In genomic region chr16:1763521-1764511, GRCh38 we compare ENCODE assay signal across 12 cellular contexts. TPM values are rescaled to one million over a fixed set of nuclear protein-coding genes. Genes with fewer than 3 reads are reported as not detected.
DNase-seq lines count a peak whose midpoint lies in the region; ATAC-seq, FAIRE-seq and TF ChIP-seq lines count a peak whose summit lies in the region.
"Had no signal": no experiment of that assay in that cellular context is flagged by ENCODE, and none has a peak within 500 bp of the region (broad histone marks: within the 10 kb centered on the region; RNA-seq: fewer than 3 reads in every experiment).

No MANE protein-coding gene starts in this region.

- no peak for FAIRE-seq in H54 (lab: Jason Lieb, UNC)
- FAIRE-seq: kidney had no signal

- no peaks in the 10 kb centered on the region for H3K9me3 Mint-ChIP-seq in endodermal cell
- H3K9me3 Mint-ChIP-seq: T-helper 1 cell treated with Interleukin-12 subunit alpha and Interleukin-12 subunit beta and Interleukin-4 antibody, amounts not matched to agents 30 μg/mL and 1 μg/mL, for 36 hours had no signal

- DNase-seq in DND-41: no peak
- DNase-seq in LNCaP clone FGC (ENCODE audit: low read depth): no peak
- peak; percentile 95 for DNase-seq in endodermal cell
- DNase-seq in mucosa of descending colon: peak in 1 of 3 donors; percentile 55
- DNase-seq in GF-D8 (lab: John Stamatoyannopoulos, UW): no peak
- DNase-seq in H54 (ENCODE audit: insufficient read length, low spot score): no peak
- DNase-seq in DMS53 (lab: John Stamatoyannopoulos, UW): no peak
- no peak for DNase-seq in effector CD8-positive, alpha-beta T cell (lab: John Stamatoyannopoulos, UW)
- DNase-seq: kidney had no signal

- H3K4me3 Mint-ChIP-seq in endodermal cell: no peak overlapping the region
- H3K4me3 Mint-ChIP-seq: activated naive CD8-positive, alpha-beta T cell; T-helper 1 cell treated with Interleukin-12 subunit alpha and Interleukin-12 subunit beta and Interleukin-4 antibody, amounts not matched to agents 30 μg/mL and 1 μg/mL, for 36 hours had no signal

- intact Hi-C loops in mucosa of descending colon (cut with DNase I, micrococcal nuclease): no loop called here

- H3K27ac ChIP-seq in DND-41 (ENCODE audit: low read length) (no peak overlapping the region), endodermal cell (ENCODE audit: low read depth, low read length) (no peak overlapping the region)

- peak; percentile 50 for TF ChIP-seq CTCF in DND-41 (IDR thresholded peaks at IDR 0.05; ENCODE audit: borderline replicate concordance, extremely low read depth, low read length, poor library complexity, severe bottlenecking)
- peak; percentile 31 for TF ChIP-seq CTCF in LNCaP clone FGC (IDR thresholded peaks at IDR 0.05; ENCODE audit: control insufficient read depth, extremely low read depth, insufficient read depth)
- TF ChIP-seq CTCF in endodermal cell (conservative IDR thresholded peaks at IDR 0.05): peak; percentile 82
- no peak for TF ChIP-seq CTCF in mucosa of descending colon (IDR thresholded peaks at IDR 0.05)

- H3K4me3 ChIP-seq in DND-41 (ENCODE audit: low read depth in 1 of 2, low read length in 2 of 2) (no peak overlapping the region), LNCaP clone FGC (ENCODE audit: low read depth, low read length) (no peak overlapping the region), endodermal cell (ENCODE audit: low read length) (no peak overlapping the region), mucosa of descending colon (no peak overlapping the region)

- H3K4me1 ChIP-seq in DND-41 (ENCODE audit: insufficient read depth, low read length) (no peaks in the 10 kb centered on the region), endodermal cell (ENCODE audit: control insufficient read depth, insufficient read depth, low read length) (no peaks in the 10 kb centered on the region), mucosa of descending colon (ENCODE audit: low read depth) (no peaks in the 10 kb centered on the region)

- H4K20me1 ChIP-seq in DND-41 (ENCODE audit: insufficient read depth, low read length): peaks cover 3% of the 10 kb centered on the region; the same call in 1 of the 2 replicates

- TF ChIP-seq POLR2A in H54 (IDR thresholded peaks at IDR 0.05; ENCODE audit: low read depth, low read length): no peak

- H3K27me3 Mint-ChIP-seq in endodermal cell (ENCODE audit: insufficient read depth): no peaks in the 10 kb centered on the region
- H3K27me3 Mint-ChIP-seq: activated naive CD8-positive, alpha-beta T cell had no signal

- no peaks in the 10 kb centered on the region for H3K79me2 ChIP-seq in DND-41 (ENCODE audit: insufficient read depth, low read length)

- H3K4me1 Mint-ChIP-seq in endodermal cell: no peaks in the 10 kb centered on the region

- H3K9ac ChIP-seq in DND-41 (ENCODE audit: low read depth, low read length) (no peak overlapping the region), endodermal cell (ENCODE audit: extremely low read depth, low read length, poor library complexity, severe bottlenecking) (no peak overlapping the region)

- 72 to 74% methylated on average over 19 to 72 of the region's 81 CpGs for WGBS in endodermal cell (ENCODE audit: insufficient coverage in 1 of 2, insufficient read length in 1 of 2), 2 experiments

- peaks cover 93% of the 10 kb centered on the region for H3K36me3 ChIP-seq in DND-41 (ENCODE audit: insufficient read depth, low read length)
- peaks cover 15% of the 10 kb centered on the region for H3K36me3 ChIP-seq in endodermal cell (ENCODE audit: control insufficient read depth, insufficient read depth, low read length)
- no peaks in the 10 kb centered on the region for H3K36me3 ChIP-seq in mucosa of descending colon (ENCODE audit: low read depth)

- H3K27me3 ChIP-seq in DND-41 (ENCODE audit: insufficient read depth, low read length, poor library complexity): no peaks in the 10 kb centered on the region
- no peaks in the 10 kb centered on the region for H3K27me3 ChIP-seq in endodermal cell (ENCODE audit: control insufficient read depth, insufficient read depth, low read length, poor library complexity, severe bottlenecking)

- no peak overlapping the region for H2AFZ ChIP-seq in DND-41 (ENCODE audit: low read depth, low read length)

- no peaks in the 10 kb centered on the region for H3K9me3 ChIP-seq in DND-41 (ENCODE audit: insufficient read depth, low read length, severe bottlenecking)
- no peaks in the 10 kb centered on the region for H3K9me3 ChIP-seq in endodermal cell (ENCODE audit: control insufficient read depth, low read length)
- no peaks in the 10 kb centered on the region for H3K9me3 ChIP-seq in mucosa of descending colon

- ATAC-seq in DND-41 (ENCODE audit: insufficient read depth, low read depth): peak; percentile 25; the same call in 1 of the 3 replicates
- peak; percentile 15 for ATAC-seq in mucosa of descending colon

- H3K4me2 ChIP-seq in DND-41 (ENCODE audit: insufficient read depth, low read length): no peak overlapping the region

- peaks cover 17% of the 10 kb centered on the region for H3K36me3 Mint-ChIP-seq in endodermal cell (ENCODE audit: low read depth)
- H3K36me3 Mint-ChIP-seq: activated naive CD8-positive, alpha-beta T cell had no signal

- no peak overlapping the region for H3K27ac Mint-ChIP-seq in endodermal cell
- H3K27ac Mint-ChIP-seq: activated naive CD8-positive, alpha-beta T cell; T-helper 1 cell treated with Interleukin-12 subunit alpha and Interleukin-12 subunit beta and Interleukin-4 antibody, amounts not matched to agents 30 μg/mL and 1 μg/mL, for 36 hours had no signal

RNA-seq across cellular contexts. Expression of gene NME3, which starts 7.5 kb away (rescaled TPM):
- 10 to 100 TPM; 70.3 to 73.6 TPM for total RNA-seq in endodermal cell
- polyA plus RNA-seq in endodermal cell (2013, experiment 1 of 2): 34.7 TPM
- polyA plus RNA-seq in endodermal cell (2013, experiment 2 of 2): 37.2 TPM
- 10 to 100 TPM; 49.1 to 66.0 (median 56.0) TPM for total RNA-seq in mucosa of descending colon
- total RNA-seq: M059J had no signal

RNA-seq across cellular contexts. Expression of gene EME2, which starts 8.8 kb away (rescaled TPM):
- total RNA-seq in endodermal cell (10 to 100 TPM; 34.3 to 64.3 TPM), mucosa of descending colon (10 to 100 TPM; 18.4 to 43.1 (median 24.7) TPM)
- 10.6 TPM for polyA plus RNA-seq in endodermal cell (2013, experiment 1 of 2)
- 8.8 TPM for polyA plus RNA-seq in endodermal cell (2013, experiment 2 of 2)

RNA-seq across cellular contexts. Expression of gene MRPS34, which starts 9.1 kb away (rescaled TPM):
- 100 to 1,000 TPM; 137 to 164 TPM for total RNA-seq in endodermal cell
- 89.8 TPM for polyA plus RNA-seq in endodermal cell (2013, experiment 1 of 2)
- polyA plus RNA-seq in endodermal cell (2013, experiment 2 of 2): 83.0 TPM
- 100 to 1,000 TPM in 1 of 3 donors, 10 to 100 TPM in 2; 89.1 to 107 (median 91.0) TPM for total RNA-seq in mucosa of descending colon

RNA-seq across cellular contexts. Expression of gene SPSB3, which starts 18.6 kb away (rescaled TPM):
- total RNA-seq in endodermal cell (10 to 100 TPM; 28.0 to 28.1 TPM), mucosa of descending colon (10 to 100 TPM; 39.7 to 56.5 (median 52.2) TPM)
- 56.0 TPM for polyA plus RNA-seq in endodermal cell (2013, experiment 1 of 2)
- polyA plus RNA-seq in endodermal cell (2013, experiment 2 of 2): 48.7 TPM

RNA-seq across cellular contexts. Expression of gene NUBP2, which starts 18.9 kb away (rescaled TPM):
- total RNA-seq in endodermal cell (10 to 100 TPM; 61.1 to 61.5 TPM), mucosa of descending colon (10 to 100 TPM; 32.1 to 43.1 (median 39.3) TPM)
- 63.0 TPM for polyA plus RNA-seq in endodermal cell (2013, experiment 1 of 2)
- 58.3 TPM for polyA plus RNA-seq in endodermal cell (2013, experiment 2 of 2)
